Comparison of ENCODE assay signal across 11 cellular contexts in genomic region chr15:60541784-60542617, GRCh38.
DNase-seq lines count a peak whose midpoint lies in the region; ATAC-seq and TF ChIP-seq lines count a peak whose summit lies in the region.
"Had no signal": no experiment of that assay in that cellular context is flagged by ENCODE, and none has a peak within 500 bp of the region (broad histone marks: within the 10 kb centered on the region; RNA-seq: fewer than 3 reads in every experiment).

No MANE protein-coding gene starts in this region.

- no peaks in the 10 kb centered on the region for H3K27me3 Mint-ChIP-seq in CD4-positive, CD25-positive, alpha-beta regulatory T cell
- H3K27me3 Mint-ChIP-seq in brain, result no peaks in the 10 kb centered on the region

- H3K4me3 ChIP-seq in CD4-positive, CD25-positive, alpha-beta regulatory T cell (ENCODE audit: low read depth, low read length), result peak overlapping the region; percentile 78
- no peak overlapping the region for H3K4me3 ChIP-seq in HEK293 (ENCODE audit: low read depth, low read length)
- H3K4me3 ChIP-seq: SJSA1 had no signal

- ATAC-seq in CD4-positive, CD25-positive, alpha-beta regulatory T cell (ENCODE audit: low read depth in 2 of 2), result no peak
- ATAC-seq in GM21367 (IDR thresholded peaks at IDR 0.05; ENCODE audit: unreplicated experiment), result no peak

- H3K27ac Mint-ChIP-seq in CD4-positive, CD25-positive, alpha-beta regulatory T cell, result peak overlapping the region; percentile 89 to 98 (median 90)
- peak overlapping the region in 4 of 5 experiments; percentile 25 to 70 (median 44) for H3K27ac Mint-ChIP-seq in brain

- H3K9me3 ChIP-seq in CD4-positive, CD25-positive, alpha-beta regulatory T cell (ENCODE audit: control insufficient read depth in 2 of 2, low read length in 2 of 2), result no peaks in the 10 kb centered on the region
- H3K9me3 ChIP-seq in HEK293 (ENCODE audit: control insufficient read depth, insufficient read depth, low read depth, low read length), result no peaks in the 10 kb centered on the region
- H3K9me3 ChIP-seq: SJSA1 had no signal

- DNase-seq in CD4-positive, CD25-positive, alpha-beta regulatory T cell, result peak in 1 of 3 donors; percentile 30
- DNase-seq in myocyte (ENCODE audit: low read depth), result peak; percentile 72
- DNase-seq in substantia nigra (lab: John Stamatoyannopoulos, UW), result no peak
- no peak for DNase-seq in stimulated activated CD4-positive, alpha-beta T cell treated with anti-CD3 and anti-CD28 coated beads, Interleukin-4, amount 100 ng/mL, for 24 hours
- no peak for DNase-seq in SHP77 (lab: John Stamatoyannopoulos, UW)
- DNase-seq: foreskin melanocyte, NCI-H2081 had no signal

- no peak for TF ChIP-seq CTCF in HEK293 (tag by site-specific recombination; IDR thresholded peaks at IDR 0.05)
- TF ChIP-seq CTCF in brain (conservative IDR thresholded peaks at IDR 0.05), result no peak

- H3K27ac ChIP-seq in CD4-positive, CD25-positive, alpha-beta regulatory T cell (ENCODE audit: insufficient read depth, low read length, poor library complexity, severe bottlenecking), result peak overlapping the region; percentile 62
- H3K27ac ChIP-seq in HEK293 (ENCODE audit: extremely low read depth, low read depth, low read length) (no peak overlapping the region), substantia nigra (ENCODE audit: low read depth, low read length, poor library complexity, severe bottlenecking) (no peak overlapping the region)
- H3K27ac ChIP-seq: SJSA1 had no signal

- CTCF ChIA-PET in HEK293 (lab: Yijun Ruan, JAX), result no interaction called here

- no peaks in the 10 kb centered on the region for H3K9me3 Mint-ChIP-seq in CD4-positive, CD25-positive, alpha-beta regulatory T cell
- no peaks in the 10 kb centered on the region for H3K9me3 Mint-ChIP-seq in brain

- POLR2A ChIA-PET in HEK293 (lab: Yijun Ruan, JAX), result no interaction called here

- H3K4me3 Mint-ChIP-seq in CD4-positive, CD25-positive, alpha-beta regulatory T cell, result peak overlapping the region; percentile 13 to 88 (median 73)
- peak overlapping the region in 1 of 5 experiments; percentile 1 for H3K4me3 Mint-ChIP-seq in brain

- peaks cover 98% of the 10 kb centered on the region for H3K4me1 ChIP-seq in CD4-positive, CD25-positive, alpha-beta regulatory T cell (ENCODE audit: control insufficient read depth, insufficient read depth, low read length, poor library complexity, severe bottlenecking)
- 0 out of 2 replicates have a peak, but pooled peaks cover 2% of the 10 kb centered on the region for H3K4me1 ChIP-seq in HEK293 (ENCODE audit: control insufficient read depth, insufficient read depth, low read length)
- H3K4me1 ChIP-seq: SJSA1 had no signal

- H3K36me3 ChIP-seq in CD4-positive, CD25-positive, alpha-beta regulatory T cell (ENCODE audit: control insufficient read depth, insufficient read depth, low read length), result peaks cover 13% of the 10 kb centered on the region
- H3K36me3 ChIP-seq in HEK293 (ENCODE audit: control insufficient read depth in 2 of 2, insufficient read depth in 1 of 2, low read length in 2 of 2), result no peaks in the 10 kb centered on the region
- H3K36me3 ChIP-seq: SJSA1 had no signal

- peaks cover 7% of the 10 kb centered on the region for H3K36me3 Mint-ChIP-seq in CD4-positive, CD25-positive, alpha-beta regulatory T cell
- H3K36me3 Mint-ChIP-seq in brain, result peaks cover 4% of the 10 kb centered on the region

- H3K4me1 Mint-ChIP-seq in CD4-positive, CD25-positive, alpha-beta regulatory T cell, result peaks cover 42 to 99% (median 90%) of the 10 kb centered on the region in 4 donors
- peaks cover 72% of the 10 kb centered on the region for H3K4me1 Mint-ChIP-seq in brain

- no peaks in the 10 kb centered on the region for H3K27me3 ChIP-seq in CD4-positive, CD25-positive, alpha-beta regulatory T cell (ENCODE audit: control insufficient read depth, insufficient read depth, low read length)
- H3K27me3 ChIP-seq: SJSA1 had no signal

TF ChIP-seq in HEK293, 187 proteins besides CTCF, POLR2A, EP300 and RAD21:
- TF ChIP-seq, protein P1, sequence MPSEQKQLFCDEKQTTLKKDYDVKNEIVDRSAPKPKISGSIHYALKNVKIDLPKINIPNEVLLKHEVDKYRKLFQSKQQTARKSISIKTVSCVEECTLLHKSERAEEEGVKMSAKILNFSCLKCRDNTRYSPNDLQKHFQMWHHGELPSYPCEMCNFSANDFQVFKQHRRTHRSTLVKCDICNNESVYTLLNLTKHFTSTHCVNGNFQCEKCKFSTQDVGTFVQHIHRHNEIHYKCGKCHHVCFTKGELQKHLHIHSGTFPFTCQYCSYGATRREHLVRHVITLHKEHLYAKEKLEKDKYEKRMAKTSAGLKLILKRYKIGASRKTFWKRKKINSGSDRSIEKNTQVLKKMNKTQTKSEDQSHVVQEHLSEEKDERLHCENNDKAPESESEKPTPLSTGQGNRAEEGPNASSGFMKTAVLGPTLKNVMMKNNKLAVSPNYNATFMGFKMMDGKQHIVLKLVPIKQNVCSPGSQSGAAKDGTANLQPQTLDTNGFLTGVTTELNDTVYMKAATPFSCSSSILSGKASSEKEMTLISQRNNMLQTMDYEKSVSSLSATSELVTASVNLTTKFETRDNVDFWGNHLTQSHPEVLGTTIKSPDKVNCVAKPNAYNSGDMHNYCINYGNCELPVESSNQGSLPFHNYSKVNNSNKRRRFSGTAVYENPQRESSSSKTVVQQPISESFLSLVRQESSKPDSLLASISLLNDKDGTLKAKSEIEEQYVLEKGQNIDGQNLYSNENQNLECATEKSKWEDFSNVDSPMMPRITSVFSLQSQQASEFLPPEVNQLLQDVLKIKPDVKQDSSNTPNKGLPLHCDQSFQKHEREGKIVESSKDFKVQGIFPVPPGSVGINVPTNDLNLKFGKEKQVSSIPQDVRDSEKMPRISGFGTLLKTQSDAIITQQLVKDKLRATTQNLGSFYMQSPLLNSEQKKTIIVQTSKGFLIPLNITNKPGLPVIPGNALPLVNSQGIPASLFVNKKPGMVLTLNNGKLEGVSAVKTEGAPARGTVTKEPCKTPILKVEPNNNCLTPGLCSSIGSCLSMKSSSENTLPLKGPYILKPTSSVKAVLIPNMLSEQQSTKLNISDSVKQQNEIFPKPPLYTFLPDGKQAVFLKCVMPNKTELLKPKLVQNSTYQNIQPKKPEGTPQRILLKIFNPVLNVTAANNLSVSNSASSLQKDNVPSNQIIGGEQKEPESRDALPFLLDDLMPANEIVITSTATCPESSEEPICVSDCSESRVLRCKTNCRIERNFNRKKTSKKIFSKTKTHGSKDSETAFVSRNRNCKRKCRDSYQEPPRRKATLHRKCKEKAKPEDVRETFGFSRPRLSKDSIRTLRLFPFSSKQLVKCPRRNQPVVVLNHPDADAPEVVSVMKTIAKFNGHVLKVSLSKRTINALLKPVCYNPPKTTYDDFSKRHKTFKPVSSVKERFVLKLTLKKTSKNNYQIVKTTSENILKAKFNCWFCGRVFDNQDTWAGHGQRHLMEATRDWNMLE (tag by site-specific recombination; conservative IDR thresholded peaks at IDR 0.05; ENCODE audit: low read depth), result no peak
- peak; percentile 39 for TF ChIP-seq ZNF18 (tag by site-specific recombination; IDR thresholded peaks at IDR 0.05)
